ENCODE assay signal across 8 cellular contexts in the genomic region with DNA sequence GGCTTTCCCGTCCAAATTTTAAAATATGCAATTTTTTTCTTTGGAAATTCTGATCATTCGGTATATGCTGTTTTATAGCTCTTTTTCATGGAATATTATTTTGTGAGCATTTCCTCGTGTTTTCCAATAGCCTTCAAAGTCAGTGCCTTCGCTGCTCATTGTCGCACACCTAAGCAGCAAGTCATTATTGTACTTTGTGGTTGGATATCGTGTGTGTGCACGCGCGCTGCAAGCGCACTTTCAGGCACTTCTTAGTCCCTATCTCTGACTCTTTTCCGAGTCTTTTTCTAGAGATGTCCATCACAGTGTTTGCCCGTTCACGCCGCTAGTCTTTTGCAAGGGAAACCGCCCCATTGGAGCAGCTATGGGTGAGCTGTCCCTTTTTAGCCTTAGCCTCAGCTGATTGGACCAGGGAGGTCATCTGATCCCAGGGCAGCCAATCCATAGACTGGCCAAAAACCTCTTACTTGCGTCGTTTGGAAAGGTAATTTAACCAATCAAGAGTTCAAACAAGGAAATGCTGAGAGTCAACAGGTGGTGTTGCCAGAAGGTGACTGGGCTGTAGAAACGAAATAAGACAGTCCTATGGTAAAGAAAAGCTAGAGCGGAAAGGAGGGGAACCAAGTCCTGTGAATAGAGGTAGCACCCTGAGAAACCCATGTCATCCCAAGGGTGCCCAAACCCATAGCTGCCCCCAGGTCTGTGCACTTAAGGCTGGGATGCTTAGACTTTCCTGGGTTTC. TPM values are rescaled to one million over a fixed set of nuclear protein-coding genes. Genes with fewer than 3 reads are reported as not detected.
DNase-seq lines count a peak whose midpoint lies in the region; ATAC-seq and TF ChIP-seq lines count a peak whose summit lies in the region.

No MANE protein-coding gene starts in this region.

- H3K27ac ChIP-seq in body of pancreas (peak overlapping the region; percentile 78 to 94 (median 89)), hepatocyte (peak overlapping the region; percentile 89)

- H3K9me3 ChIP-seq in body of pancreas = no peaks in the 10 kb centered on the region
- no peaks in the 10 kb centered on the region for H3K9me3 ChIP-seq in hepatocyte (ENCODE audit: low read depth)

- 6 to 7% methylated on average over 19 of the region's 19 CpGs for WGBS in body of pancreas, 2 donors
- WGBS in hepatocyte (ENCODE audit: low lambda C conversion rate, missing lambda C conversion rate) = 38% methylated on average over 19 of the region's 19 CpGs

- H2AFZ ChIP-seq in hepatocyte = peak overlapping the region; percentile 61

- no peaks in the 10 kb centered on the region for H3K79me2 ChIP-seq in hepatocyte

- peaks cover 8 to 9% of the 10 kb centered on the region in 2 donors for H3K36me3 ChIP-seq in body of pancreas (replicated peaks in 1 of 2; ENCODE audit: insufficient read depth in 1 of 2, low read depth in 2 of 2)
- no peaks in the 10 kb centered on the region for H3K36me3 ChIP-seq in hepatocyte (replicated peaks; ENCODE audit: insufficient read depth, low read depth)

- H3K9me2 ChIP-seq in hepatocyte (replicated peaks; ENCODE audit: insufficient read depth) = no peaks in the 10 kb centered on the region

- H3K27me3 ChIP-seq in body of pancreas (no peaks in the 10 kb centered on the region), hepatocyte (no peaks in the 10 kb centered on the region)

- TF ChIP-seq CTCF in body of pancreas (IDR thresholded peaks at IDR 0.05) = peak in 4 of 7 experiments; percentile 37 to 48 (median 44)
- TF ChIP-seq CTCF in hepatocyte (IDR thresholded peaks at IDR 0.05; ENCODE audit: poor library complexity) = no peak

- H4K20me1 ChIP-seq in hepatocyte (ENCODE audit: insufficient read depth, poor library complexity, severe bottlenecking) = no peaks in the 10 kb centered on the region

- DNase-seq in DMS114 treated with DMSO at 0.1 percent for 48 hours (lab: John Stamatoyannopoulos, UW; ENCODE audit: unreplicated experiment) (peak; percentile 89), NCI-H1048 (lab: John Stamatoyannopoulos, UW) (peak; percentile 50), T-helper 1 cell (peak in 4 of 5 donors; percentile 34 to 84 (median 52)), body of pancreas (peak; percentile 88 to 95 (median 92)), hepatocyte (ENCODE audit: low spot score) (peak; percentile 76), putamen (ENCODE audit: low spot score) (peak; percentile 79)

- ATAC-seq in GM21737 (IDR thresholded peaks at IDR 0.05; ENCODE audit: unreplicated experiment) (peak; percentile 58), body of pancreas (peak; percentile 90), HG03108 (IDR thresholded peaks at IDR 0.05; ENCODE audit: unreplicated experiment) (no peak)

- H3K4me2 ChIP-seq in hepatocyte = peak overlapping the region; percentile 75

- peaks cover 24% of the 10 kb centered on the region for H3K4me1 ChIP-seq in body of pancreas
- peaks cover 11% of the 10 kb centered on the region for H3K4me1 ChIP-seq in hepatocyte (ENCODE audit: insufficient read depth)

- intact Hi-C loops in body of pancreas (cut with DNase I) = no loop called here

- H3K4me3 ChIP-seq in body of pancreas (peak overlapping the region in 1 of 2 donors; percentile 7), hepatocyte (peak overlapping the region; percentile 20)

- peak; percentile 46 to 81 (median 69) for TF ChIP-seq POLR2A in body of pancreas (IDR thresholded peaks at IDR 0.05)

RNA-seq across cellular contexts. Expression of a gene that starts 0.7 kb away (rescaled TPM):
- total RNA-seq in body of pancreas = 100 to 1,000 TPM; 101 to 157 TPM
- total RNA-seq in hepatocyte = 25.9 and 37.5 TPM in 2 replicates
- 30.7 and 31.4 TPM in 2 replicates for polyA plus RNA-seq in hepatocyte
